Comparison of ENCODE assay signal across 7 cellular contexts in the genomic region with DNA sequence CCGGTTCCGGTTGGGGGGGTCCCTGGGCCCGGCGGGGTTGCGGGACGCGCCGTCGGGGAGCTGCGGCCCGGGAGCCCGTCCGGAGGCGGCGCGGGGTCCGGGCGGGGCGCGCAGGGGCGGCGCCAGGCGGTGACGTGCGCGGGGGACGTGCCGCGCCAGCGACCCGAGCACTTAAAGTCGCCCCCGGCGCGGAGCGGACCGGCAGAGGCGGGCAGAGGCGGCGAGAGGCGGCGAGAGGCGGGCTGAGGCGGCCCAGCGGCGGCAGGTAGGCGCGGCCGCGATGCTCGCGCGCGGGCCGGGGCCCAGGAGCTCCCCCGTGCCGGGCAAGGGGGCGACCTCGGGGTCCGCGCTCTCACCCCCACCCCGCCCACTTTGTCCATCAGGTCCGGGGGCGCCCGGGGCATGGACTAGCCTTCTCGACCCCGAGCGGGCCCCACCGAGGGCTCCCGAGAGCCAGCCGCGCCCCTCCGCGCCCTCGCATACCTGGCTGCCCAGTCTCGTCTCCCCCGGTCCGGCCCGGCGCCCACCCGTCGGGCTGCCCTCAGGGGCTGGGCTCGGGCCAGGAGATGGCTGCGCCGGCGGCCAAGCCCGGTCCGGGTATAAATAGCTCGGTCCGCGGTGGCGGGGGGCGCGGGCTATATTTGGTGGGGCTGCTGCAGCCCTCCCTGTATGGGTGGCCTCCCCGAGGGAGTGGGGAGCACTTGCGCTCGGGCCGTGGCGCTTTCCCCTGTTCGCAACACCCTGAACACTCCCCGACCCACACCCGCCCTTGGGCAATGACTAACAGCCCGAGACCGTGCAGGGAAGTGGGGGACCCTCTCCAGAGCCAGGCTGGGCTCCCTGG. TPM values are rescaled to one million over a fixed set of nuclear protein-coding genes. Genes with fewer than 3 reads are reported as not detected.
A peak's percentile ranks its signal among the peaks of the same experiment; 100 is the strongest.
DNase-seq lines count a peak whose midpoint lies in the region; ATAC-seq and TF ChIP-seq lines count a peak whose summit lies in the region.

A gene (plus strand): TSS at position 201 of the 844 bp plus-strand sequence. CDS start 6,967 bp downstream, outside the sequence.

- H3K27ac Mint-ChIP-seq in natural killer cell, result peak within 1 kb of the TSS; percentile 80 to 91

- ATAC-seq in HG02588 (IDR thresholded peaks at IDR 0.05; ENCODE audit: unreplicated experiment) (peak; percentile 42), natural killer cell (peak; percentile 52 to 79 (median 73)), upper lobe of right lung (peak; percentile 59)
- peak; percentile 64 to 70 for ATAC-seq in activated T-cell treated with anti-CD3 and anti-CD28 coated beads, Interleukin-2, amount 50 U/mL, for 4 hours

- H3K36me3 Mint-ChIP-seq in activated T-cell treated with anti-CD3 and anti-CD28 coated beads, Interleukin-2, amount 50 U/mL, for 4 hours (ENCODE audit: insufficient read depth), result no peaks in the 10 kb centered on the region
- no peaks in the 10 kb centered on the region for H3K36me3 Mint-ChIP-seq in natural killer cell

- peak; percentile 95 for DNase-seq in GM13976 (ENCODE audit: low spot score)
- DNase-seq in NCI-H460 (ENCODE audit: extremely low read depth, low read depth), result peak; percentile 74
- DNase-seq in activated T-cell treated with anti-CD3 and anti-CD28 coated beads, Interleukin-2, amount 50 U/mL, for 4 hours, result peak; percentile 65
- peak; percentile 84 for DNase-seq in fibroblast of gingiva (ENCODE audit: low read depth)
- DNase-seq in natural killer cell, result peak; percentile 80
- DNase-seq in upper lobe of right lung, result peak; percentile 90

- in situ Hi-C loops in GM13976 (cut with MboI; ENCODE audit: low sequenced_read_pairs, unreplicated experiment), result no loop called here

- H3K27me3 Mint-ChIP-seq in activated T-cell treated with anti-CD3 and anti-CD28 coated beads, Interleukin-2, amount 50 U/mL, for 4 hours (ENCODE audit: low read depth), result no peaks in the 10 kb centered on the region
- no peaks in the 10 kb centered on the region for H3K27me3 Mint-ChIP-seq in natural killer cell (ENCODE audit: low read depth in 2 of 2)

- no peaks in the 10 kb centered on the region for H3K27me3 ChIP-seq in upper lobe of right lung

- peak within 1 kb of the TSS; percentile 91 for H3K27ac ChIP-seq in upper lobe of right lung

- peak within 1 kb of the TSS; percentile 80 for H3K4me3 Mint-ChIP-seq in activated T-cell treated with anti-CD3 and anti-CD28 coated beads, Interleukin-2, amount 50 U/mL, for 4 hours
- peak within 1 kb of the TSS; percentile 85 for H3K4me3 Mint-ChIP-seq in natural killer cell

- intact Hi-C loops in natural killer cell (cut with micrococcal nuclease) (no loop called here), upper lobe of right lung (cut with DNase I) (no loop called here)

- no peaks in the 10 kb centered on the region for H3K9me3 Mint-ChIP-seq in activated T-cell treated with anti-CD3 and anti-CD28 coated beads, Interleukin-2, amount 50 U/mL, for 4 hours
- H3K9me3 Mint-ChIP-seq in natural killer cell, result no peaks in the 10 kb centered on the region

- H3K4me3 ChIP-seq in upper lobe of right lung, result peak within 1 kb of the TSS; percentile 73

- H3K4me1 ChIP-seq in upper lobe of right lung, result peaks cover 32% of the 10 kb centered on the region

- no peaks in the 10 kb centered on the region for H3K36me3 ChIP-seq in upper lobe of right lung

- TF ChIP-seq CTCF in GM13976 (IDR thresholded peaks at IDR 0.05; ENCODE audit: borderline replicate concordance, control extremely low read depth, extremely low read depth, insufficient read depth, missing control alignments) (no peak), natural killer cell (IDR thresholded peaks at IDR 0.05) (no peak), upper lobe of right lung (IDR thresholded peaks at IDR 0.05) (no peak)

- H3K9me3 ChIP-seq in upper lobe of right lung, result no peaks in the 10 kb centered on the region

- peaks cover 17% of the 10 kb centered on the region for H3K4me1 Mint-ChIP-seq in activated T-cell treated with anti-CD3 and anti-CD28 coated beads, Interleukin-2, amount 50 U/mL, for 4 hours (ENCODE audit: low read depth)
- H3K4me1 Mint-ChIP-seq in natural killer cell, result peaks cover 0 to 17% of the 10 kb centered on the region in 2 donors

RNA-seq across cellular contexts. Expression of the gene that starts here (rescaled TPM):
- total RNA-seq in NCI-H460 (2014; rRNA removed; shearing (Covaris generic)), result 217 and 220 TPM in 2 replicates
- polyA plus RNA-seq in NCI-H460 (2014; cell fraction: nucleus; rRNA removed), result 654 and 769 TPM in 2 replicates
- total RNA-seq in activated T-cell treated with anti-CD3 and anti-CD28 coated beads, Interleukin-2, amount 50 U/mL, for 4 hours, result 10 to 100 TPM; 22.0 to 31.5 (median 26.3) TPM
- total RNA-seq in natural killer cell (100 to 1,000 TPM; 172 to 365 (median 296) TPM), upper lobe of right lung (77.5 TPM)

Comparison
In these comparisons a context has a peak if more than half of its experiments do, and no peak if none do; other contexts are left out.
1. Peak in every context shown above with its lines: DNase-seq, ATAC-seq, H3K4me3 ChIP-seq and H3K27ac ChIP-seq.